In the genomic region with DNA sequence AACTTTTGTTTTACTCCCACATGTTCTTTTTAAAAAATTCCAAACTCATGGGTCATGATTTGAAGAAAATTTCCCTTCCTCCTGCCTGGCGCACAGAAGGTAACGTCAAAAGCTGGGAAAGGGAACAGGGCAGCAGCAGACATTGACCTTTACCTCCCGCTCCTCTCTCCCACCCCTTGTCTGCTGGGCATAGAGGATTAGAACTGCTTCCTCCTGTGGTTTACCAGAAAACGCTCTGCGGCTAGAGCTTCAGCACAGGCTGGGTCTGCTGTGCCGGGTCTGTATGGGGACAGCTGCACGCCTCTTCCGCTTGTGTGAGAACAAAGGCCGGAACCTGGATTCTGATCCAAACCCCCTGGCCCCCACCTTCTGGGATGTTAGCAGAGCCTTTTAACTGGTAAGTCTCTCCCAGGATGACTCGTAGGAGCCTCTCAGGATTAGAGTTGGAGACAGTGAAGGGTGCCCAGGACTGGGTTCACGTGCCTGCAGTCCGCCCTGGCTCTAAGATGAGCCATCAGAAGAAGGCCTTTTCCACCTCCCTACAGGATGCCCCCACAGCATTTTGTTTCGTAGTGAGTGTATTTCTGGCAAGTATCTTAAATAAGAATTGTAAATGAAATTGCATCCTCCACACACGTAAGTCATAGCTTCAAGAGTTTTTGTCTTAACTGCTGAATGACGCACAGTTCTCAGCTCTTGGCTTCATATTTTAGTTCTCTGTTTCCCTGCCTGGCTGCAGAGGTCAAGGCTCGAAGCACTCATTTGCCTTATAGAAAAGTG, we compare ENCODE assay signal across 8 cellular contexts. TPM values are rescaled to one million over a fixed set of nuclear protein-coding genes. Genes with fewer than 3 reads are reported as not detected.
DNase-seq lines count a peak whose midpoint lies in the region; ATAC-seq, FAIRE-seq and TF ChIP-seq lines count a peak whose summit lies in the region.

No MANE protein-coding gene starts in this region.

- H3K9me3 Mint-ChIP-seq in activated CD4-positive, alpha-beta T cell treated with anti-CD3 and anti-CD28 coated beads, Interleukin-2, amount 10 ng/mL, durations not matched to agents 7 days and 5 days = no peaks in the 10 kb centered on the region

- H3K36me3 Mint-ChIP-seq in activated CD4-positive, alpha-beta T cell treated with anti-CD3 and anti-CD28 coated beads, Interleukin-2, amount 10 ng/mL, durations not matched to agents 7 days and 5 days (ENCODE audit: low read depth) = peaks cover 3% of the 10 kb centered on the region

- ATAC-seq in HG03159 (IDR thresholded peaks at IDR 0.05; ENCODE audit: unreplicated experiment) (peak; percentile 40), GM21717 (IDR thresholded peaks at IDR 0.05; ENCODE audit: unreplicated experiment) (no peak)

- H3K27me3 ChIP-seq in endothelial cell of umbilical vein (ENCODE audit: control insufficient read depth in 2 of 2, insufficient read depth in 2 of 2, low read length in 2 of 2) = no peaks in the 10 kb centered on the region

- H3K4me1 ChIP-seq in endothelial cell of umbilical vein (ENCODE audit: control insufficient read depth, extremely low read depth, insufficient read depth, low read length) = peaks cover 28% of the 10 kb centered on the region
- H3K4me1 ChIP-seq in urinary bladder (ENCODE audit: insufficient read depth) = peaks cover 6% of the 10 kb centered on the region

- no peaks in the 10 kb centered on the region for H3K9me3 ChIP-seq in endothelial cell of umbilical vein (replicated peaks; ENCODE audit: control insufficient read depth, insufficient read depth, low read length)

- WGBS in urinary bladder = 65% methylated on average over 16 of the region's 16 CpGs

- H3K4me3 Mint-ChIP-seq in activated CD4-positive, alpha-beta T cell treated with anti-CD3 and anti-CD28 coated beads, Interleukin-2, amount 10 ng/mL, durations not matched to agents 7 days and 5 days = peak overlapping the region; percentile 40

- H3K79me2 ChIP-seq in endothelial cell of umbilical vein (ENCODE audit: control insufficient read depth, insufficient read depth, low read length) = peaks cover 6% of the 10 kb centered on the region

- dilution Hi-C loops in endothelial cell of umbilical vein (cut with MboI; ENCODE audit: extremely low pct_ligation_motif_present, low sequenced_read_pairs) = no loop called here

- peaks cover 67% of the 10 kb centered on the region for H3K4me1 Mint-ChIP-seq in activated CD4-positive, alpha-beta T cell treated with anti-CD3 and anti-CD28 coated beads, Interleukin-2, amount 10 ng/mL, durations not matched to agents 7 days and 5 days

- BruUV-seq in endothelial cell of umbilical vein (replicated peaks; lab: Mats Ljungman, UMichigan) = TSS peak; percentile 37

- H3K27ac Mint-ChIP-seq in activated CD4-positive, alpha-beta T cell treated with anti-CD3 and anti-CD28 coated beads, Interleukin-2, amount 10 ng/mL, durations not matched to agents 7 days and 5 days = peak overlapping the region; percentile 64

- H3K4me3 ChIP-seq in endothelial cell of umbilical vein (replicated peaks in 1 of 3; ENCODE audit: insufficient read depth in 1 of 3, low read depth in 1 of 3, low read length in 3 of 3) = no peak overlapping the region
- H3K4me3 ChIP-seq in urinary bladder (ENCODE audit: low read depth, low read length) = no peak overlapping the region

- no peak for TF ChIP-seq CTCF in endothelial cell of umbilical vein (IDR thresholded peaks at IDR 0.05; ENCODE audit: extremely low read depth in 1 of 2, insufficient read depth in 1 of 2, low read depth in 1 of 2, low read length in 2 of 2)

- peak; percentile 79 to 87 for DNase-seq in AML-193 (lab: John Stamatoyannopoulos, UW)
- peak; percentile 77 for DNase-seq in activated CD4-positive, alpha-beta T cell treated with anti-CD3 and anti-CD28 coated beads, Interleukin-2, amount 10 ng/mL, durations not matched to agents 7 days and 5 days
- DNase-seq in endothelial cell of umbilical vein (ENCODE audit: low read depth, low spot score) = peak; percentile 78
- peak; percentile 90 for DNase-seq in non-pigmented ciliary epithelial cell (ENCODE audit: low read depth)
- no peak for DNase-seq in NCI-H2081 treated with DMSO at 0.1 percent for 48 hours (lab: John Stamatoyannopoulos, UW)

- H3K9ac ChIP-seq in endothelial cell of umbilical vein (replicated peaks; ENCODE audit: extremely low read depth, insufficient read depth, low read length) = peak overlapping the region; percentile 17

- no peak overlapping the region for H2AFZ ChIP-seq in endothelial cell of umbilical vein (ENCODE audit: low read depth, low read length)

- H4K20me1 ChIP-seq in endothelial cell of umbilical vein (replicated peaks; ENCODE audit: control insufficient read depth, extremely low read depth, insufficient read depth, low read length) = no peaks in the 10 kb centered on the region

- H3K36me3 ChIP-seq in endothelial cell of umbilical vein (ENCODE audit: control insufficient read depth in 2 of 2, extremely low read depth in 1 of 2, insufficient read depth in 2 of 2, low read length in 2 of 2) = no peaks in the 10 kb centered on the region
- H3K36me3 ChIP-seq in urinary bladder (ENCODE audit: insufficient read depth) = no peaks in the 10 kb centered on the region

- peak overlapping the region; percentile 56 for H3K27ac ChIP-seq in endothelial cell of umbilical vein (ENCODE audit: insufficient read depth, low read depth, low read length)
- peak overlapping the region; percentile 55 for H3K27ac ChIP-seq in urinary bladder (ENCODE audit: low read depth)

- CTCF ChIA-PET in activated CD4-positive, alpha-beta T cell treated with anti-CD3 and anti-CD28 coated beads, Interleukin-2, amount 10 ng/mL, durations not matched to agents 7 days and 5 days (lab: Charles Lee) = interaction anchor here (0.5 to 1.0 kb wide), 2 partner anchors 27 to 333 kb away, joined by 3 to 4 read pairs; no protein-coding TSS in a partner anchor
- CTCF ChIA-PET in endothelial cell of umbilical vein (lab: Charles Lee) = interaction anchor here (0.9 to 1.7 kb wide), 5 partner anchors 12 to 129 kb away, joined by 3 to 5 read pairs (median 5); no protein-coding TSS in a partner anchor

- intact Hi-C loops in endothelial cell of umbilical vein (cut with micrococcal nuclease) = no loop called here

- no peaks in the 10 kb centered on the region for H3K9me1 ChIP-seq in endothelial cell of umbilical vein (replicated peaks; ENCODE audit: control insufficient read depth, extremely low read depth, insufficient read depth, low read length)

- TF ChIP-seq POLR2A in endothelial cell of umbilical vein (IDR thresholded peaks at IDR 0.05; ENCODE audit: low read depth, low read length) = no peak

- no peak for FAIRE-seq in endothelial cell of umbilical vein (lab: Jason Lieb, UNC)

- peaks cover 2% of the 10 kb centered on the region for H3K27me3 Mint-ChIP-seq in activated CD4-positive, alpha-beta T cell treated with anti-CD3 and anti-CD28 coated beads, Interleukin-2, amount 10 ng/mL, durations not matched to agents 7 days and 5 days

- no peak overlapping the region for H3K4me2 ChIP-seq in endothelial cell of umbilical vein (ENCODE audit: insufficient read depth, low read length)

- POLR2A ChIA-PET in activated CD4-positive, alpha-beta T cell treated with anti-CD3 and anti-CD28 coated beads, Interleukin-2, amount 10 ng/mL, durations not matched to agents 7 days and 5 days (lab: Charles Lee) = interaction anchor here (0.6 to 0.7 kb wide), 2 partner anchors 167 to 1105 kb away, joined by 3 to 4 read pairs; no protein-coding TSS in a partner anchor
- POLR2A ChIA-PET in endothelial cell of umbilical vein (lab: Charles Lee) = no interaction called here

TF ChIP-seq in endothelial cell of umbilical vein, 7 proteins besides CTCF, POLR2A, EP300 and RAD21:
- TF ChIP-seq POLR2AphosphoS5 (IDR thresholded peaks at IDR 0.05; ENCODE audit: insufficient read depth, low read depth, low read length) (peak; percentile 37), GATA2 (IDR thresholded peaks at IDR 0.05; ENCODE audit: insufficient read depth, insufficient read length, low read depth, low read length) (no peak), MYC (IDR thresholded peaks at IDR 0.05; ENCODE audit: low read depth, low read length) (no peak), FOS (IDR thresholded peaks at IDR 0.05; ENCODE audit: borderline replicate concordance, insufficient read depth, low read length) (no peak)
TF ChIP-seq in endothelial cell of umbilical vein: peak in this region for 1.

RNA-seq across cellular contexts. Expression of a gene that starts 5.2 kb away (rescaled TPM):
- 10 to 100 TPM; 15.1 to 15.3 TPM for total RNA-seq in activated CD4-positive, alpha-beta T cell treated with anti-CD3 and anti-CD28 coated beads, Interleukin-2, amount 10 ng/mL, durations not matched to agents 7 days and 5 days
- total RNA-seq in endothelial cell of umbilical vein (29.0 and 40.1 TPM in 2 replicates), urinary bladder (32.6 TPM)
- polyA plus RNA-seq in endothelial cell of umbilical vein (24.5 and 26.9 TPM in 2 replicates), urinary bladder (26.6 TPM)
- 22.5 and 26.8 TPM in 2 replicates for polyA plus RNA-seq in endothelial cell of umbilical vein (2011; cell fraction: cytosol; rRNA removed)
- polyA plus RNA-seq in endothelial cell of umbilical vein (2011; cell fraction: nucleus; rRNA removed) = 19.4 and 21.4 TPM in 2 replicates
- polyA plus RNA-seq in endothelial cell of umbilical vein (2012) = 20.4 and 21.0 TPM in 2 replicates
- polyA minus RNA-seq in endothelial cell of umbilical vein = 31.0 and 33.4 TPM in 2 replicates
- 3.4 TPM for polyA minus RNA-seq in endothelial cell of umbilical vein (2011; cell fraction: cytosol; rRNA and poly(A)+ RNA removed)
- polyA minus RNA-seq in endothelial cell of umbilical vein (2011; cell fraction: nucleus; rRNA and poly(A)+ RNA removed) = 11.2 and 11.9 TPM in 2 replicates

RNA-seq across cellular contexts. Expression of a gene that starts 52.9 kb away (rescaled TPM):
- 1 to 10 TPM; 4.8 to 6.6 TPM for total RNA-seq in activated CD4-positive, alpha-beta T cell treated with anti-CD3 and anti-CD28 coated beads, Interleukin-2, amount 10 ng/mL, durations not matched to agents 7 days and 5 days
- total RNA-seq in endothelial cell of umbilical vein (41.9 and 50.9 TPM in 2 replicates), urinary bladder (12.4 TPM)
- polyA plus RNA-seq in endothelial cell of umbilical vein (61.2 and 66.7 TPM in 2 replicates), urinary bladder (36.4 TPM)
- 39.4 and 39.6 TPM in 2 replicates for polyA plus RNA-seq in endothelial cell of umbilical vein (2011; cell fraction: cytosol; rRNA removed)
- 30.4 and 32.4 TPM in 2 replicates for polyA plus RNA-seq in endothelial cell of umbilical vein (2011; cell fraction: nucleus; rRNA removed)
- polyA plus RNA-seq in endothelial cell of umbilical vein (2012) = 25.2 and 26.0 TPM in 2 replicates
- polyA minus RNA-seq in endothelial cell of umbilical vein = 68.1 and 84.0 TPM in 2 replicates
- polyA minus RNA-seq in endothelial cell of umbilical vein (2011; cell fraction: cytosol; rRNA and poly(A)+ RNA removed) = 6.3 TPM
- polyA minus RNA-seq in endothelial cell of umbilical vein (2011; cell fraction: nucleus; rRNA and poly(A)+ RNA removed) = 27.8 and 30.8 TPM in 2 replicates
